1 cellular context compared by ENCODE assay signal in genomic region chr3:66428733-66429132, GRCh38.
TF ChIP-seq lines count a peak whose summit lies in the region.

No MANE protein-coding gene starts in this region.

TF ChIP-seq in GM23338, 12 proteins besides CTCF, POLR2A, EP300 and RAD21 (continued from another document):
- TF ChIP-seq ZNF462 (CRISPR knock-in tag; IDR thresholded peaks at IDR 0.05) (no peak), ZNF114 (CRISPR knock-in tag; IDR thresholded peaks at IDR 0.05) (no peak), STAT1 (IDR thresholded peaks at IDR 0.05; ENCODE audit: unreplicated experiment) (no peak)
